In the genomic region with DNA sequence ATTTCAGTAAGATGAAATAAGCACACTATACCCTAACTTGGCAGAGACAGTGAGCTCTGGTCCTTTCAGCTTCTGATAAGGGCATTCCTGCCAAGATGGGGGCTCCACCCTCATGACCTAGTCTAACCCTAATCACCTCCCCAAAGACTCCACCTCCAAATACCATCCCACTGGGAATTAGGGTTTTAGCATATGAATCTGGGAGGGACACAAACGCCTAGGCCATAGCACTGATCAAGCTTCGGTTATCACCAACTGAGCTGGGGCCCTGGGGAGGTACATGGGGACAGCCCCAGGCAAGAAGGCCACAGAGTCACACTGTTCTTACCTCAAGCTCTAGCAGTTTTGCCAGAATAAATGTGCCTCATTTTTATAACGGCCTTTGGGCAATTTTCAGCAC, we compare ENCODE assay signal across 24 cellular contexts.
"Had no signal": no experiment of that assay in that cellular context is flagged by ENCODE, and none has a peak within 500 bp of the region (broad histone marks: within the 10 kb centered on the region; RNA-seq: fewer than 3 reads in every experiment).

No MANE protein-coding gene starts in this region.

- H2AFZ ChIP-seq: hepatocyte had no signal

- H3K4me1 ChIP-seq: lower lobe of right lung, sigmoid colon, vagina had no signal

- DNase-seq: activated CD8-positive, alpha-beta memory T cell treated with anti-CD3 and anti-CD28 coated beads for 24 hours; activated CD8-positive, alpha-beta memory T cell treated with anti-CD3 and anti-CD28 coated beads, Interleukin-2, amount 50 U/mL, for 4 hours; activated T-cell treated with anti-CD3 and anti-CD28 coated beads, Interleukin-2, amount 50 U/mL, for 24 hours; aorta; foreskin keratinocyte; kidney; lower lobe of right lung; naive B cell; occipital lobe; retina; sigmoid colon; stimulated activated CD4-positive, alpha-beta T cell treated with anti-CD3 and anti-CD28 coated beads, Interleukin-15, amount 100 ng/mL, for 24 hours; stimulated activated CD8-positive, alpha-beta memory T cell treated with anti-CD3 and anti-CD28 coated beads, Interleukin-4, amount 100 ng/mL, for 48 hours; stimulated activated naive CD4-positive, alpha-beta T cell treated with Interleukin-2 at 50 U/mL for 16 hours; WERI-Rb-1 had no signal

- H3K9me3 ChIP-seq: lower lobe of right lung, sigmoid colon, thoracic aorta, vagina had no signal

- H3K4me3 ChIP-seq: hepatocyte, lower lobe of right lung, sigmoid colon, smooth muscle cell, thoracic aorta, vagina had no signal

- H3K27ac ChIP-seq: foreskin keratinocyte, hepatocyte, lower lobe of right lung, sigmoid colon, thoracic aorta, vagina, WERI-Rb-1 had no signal

- H3K27ac Mint-ChIP-seq: activated naive CD4-positive, alpha-beta T cell treated with anti-CD3 and anti-CD28 coated beads, Interleukin-2, amount 50 U/mL, for 72 hours; activated T-cell treated with anti-CD3 and anti-CD28 coated beads, Interleukin-2, amount 50 U/mL, for 24 hours; activated T-helper 17 cell treated with anti-CD3 and anti-CD28 coated beads, Interleukin-2, amount 50 U/mL, for 72 hours; brain; type B pancreatic cell had no signal

- H3K27me3 ChIP-seq: foreskin keratinocyte, hepatocyte, sigmoid colon, vagina had no signal

- H3K4me2 ChIP-seq: hepatocyte, smooth muscle cell had no signal

- H3K36me3 ChIP-seq: lower lobe of right lung, sigmoid colon, thoracic aorta, vagina, WERI-Rb-1 had no signal

- H3K4me3 Mint-ChIP-seq: activated T-cell treated with anti-CD3 and anti-CD28 coated beads, Interleukin-2, amount 50 U/mL, for 24 hours; activated T-helper 17 cell treated with anti-CD3 and anti-CD28 coated beads, Interleukin-2, amount 50 U/mL, for 72 hours; brain; naive B cell; neural crest cell; type B pancreatic cell had no signal

- H3K27me3 Mint-ChIP-seq: activated T-cell treated with anti-CD3 and anti-CD28 coated beads, Interleukin-2, amount 50 U/mL, for 24 hours; activated T-helper 17 cell treated with anti-CD3 and anti-CD28 coated beads, Interleukin-2, amount 50 U/mL, for 72 hours; brain; naive B cell; type B pancreatic cell had no signal

- ATAC-seq: activated naive CD4-positive, alpha-beta T cell treated with anti-CD3 and anti-CD28 coated beads, Interleukin-2, amount 50 U/mL, for 72 hours; activated T-helper 17 cell treated with anti-CD3 and anti-CD28 coated beads, Interleukin-2, amount 50 U/mL, for 72 hours; foreskin keratinocyte; lower lobe of right lung had no signal
